ENCODE assay signal across 35 cellular contexts in genomic region chrX:41050359-41050758, GRCh38. TPM values are rescaled to one million over a fixed set of nuclear protein-coding genes. Genes with fewer than 3 reads are reported as not detected.
A peak's percentile ranks its signal among the peaks of the same experiment; 100 is the strongest.
DNase-seq lines count a peak whose midpoint lies in the region; ATAC-seq, FAIRE-seq and TF ChIP-seq lines count a peak whose summit lies in the region.
"Had no signal": no experiment of that assay in that cellular context is flagged by ENCODE, and none has a peak within 500 bp of the region (broad histone marks: within the 10 kb centered on the region; RNA-seq: fewer than 3 reads in every experiment).

No MANE protein-coding gene starts in this region.

- DNase-seq in right lobe of liver (no peak), HepG2 (ENCODE audit: low spot score) (no peak), GM18507 (ENCODE audit: extremely low spot score, insufficient read length, low read depth) (no peak), KG1 (lab: John Stamatoyannopoulos, UW) (no peak)
- DNase-seq: 8988T; ACHN; AML-193; BE2C; C1 segment of cervical spinal cord; Caco-2; Calu3; CD4-positive, alpha-beta memory T cell; CD4-positive, alpha-beta T cell; CD4-positive, CD25-positive, alpha-beta regulatory T cell; CD8-positive, alpha-beta memory T cell; CD8-positive, alpha-beta T cell; COR-L47; DMS 273 treated with DMSO at 0.1 percent for 48 hours; DMS153; DMS53; DMS79; DMS79 treated with DMSO at 0.1 percent for 48 hours; DND-41; EL had no signal

- ATAC-seq in right lobe of liver (no peak), HepG2 (no peak), GM18907 (IDR thresholded peaks at IDR 0.05; ENCODE audit: unreplicated experiment) (no peak), HG03159 (IDR thresholded peaks at IDR 0.05; ENCODE audit: unreplicated experiment) (no peak)
- ATAC-seq: A549; CD8-positive, alpha-beta T cell had no signal

- no peak overlapping the region for H2AFZ ChIP-seq in HepG2 (ENCODE audit: low read length)

- in situ Hi-C loops in HepG2 (cut with HindIII; ENCODE audit: extremely low pct_ligation_motif_present, low pct_unique_long_range_greater_than_20kb) = no loop called here

- H3K27ac ChIP-seq in right lobe of liver (peak overlapping the region in 2 of 3 donors; percentile 49 to 76), HepG2 (ENCODE audit: extremely low read length, insufficient read depth, low read length) (no peak overlapping the region), HEK293 (ENCODE audit: extremely low read depth, low read depth, low read length) (no peak overlapping the region)
- H3K27ac ChIP-seq: 22Rv1; A549; BLaER1; BLaER1 treated with 17β-estradiol and CSF1 and Interleukin-3, amounts not matched to agents 10 nM and 100 nM; C4-2B had no signal

- FAIRE-seq in HepG2 (lab: Jason Lieb, UNC) (no peak), GM18507 (lab: Jason Lieb, UNC) (peak; percentile 18), colon (lab: Jason Lieb, UNC) (peak; percentile 38)
- FAIRE-seq: A204.1, A549, D721Med had no signal

- no peaks in the 10 kb centered on the region for H3K36me3 ChIP-seq in right lobe of liver
- H3K36me3 ChIP-seq in HepG2 (replicated peaks in 1 of 2; ENCODE audit: control insufficient read depth in 1 of 2, insufficient read depth in 2 of 2, low read length in 2 of 2) = no peaks in the 10 kb centered on the region
- H3K36me3 ChIP-seq in HEK293 (ENCODE audit: control insufficient read depth in 2 of 2, insufficient read depth in 1 of 2, low read length in 2 of 2) = no peaks in the 10 kb centered on the region
- H3K36me3 ChIP-seq: BE2C; BLaER1; BLaER1 treated with 17β-estradiol and CSF1 and Interleukin-3, amounts not matched to agents 10 nM and 100 nM had no signal

- no peaks in the 10 kb centered on the region for H3K79me2 ChIP-seq in HepG2 (ENCODE audit: insufficient read depth, low read length)

- WGBS in right lobe of liver (ENCODE audit: insufficient coverage, low coverage, low lambda C conversion rate, missing lambda C conversion rate) = 92% methylated on average over 1 of the region's 1 CpG
- 94% methylated on average over 1 of the region's 1 CpG for WGBS in HepG2 (ENCODE audit: low lambda C conversion rate)

- H3K27me3 ChIP-seq in right lobe of liver (no peaks in the 10 kb centered on the region), HepG2 (ENCODE audit: control insufficient read depth in 1 of 2, insufficient read depth in 2 of 2, low read length in 2 of 2) (no peaks in the 10 kb centered on the region)
- H3K27me3 ChIP-seq: BE2C had no signal

- TF ChIP-seq EP300 in HepG2 (IDR thresholded peaks at IDR 0.05; ENCODE audit: low read depth in 2 of 2, low read length in 2 of 2) = no peak
- no peak for TF ChIP-seq EP300 in HepG2 (CRISPR knock-in tag; IDR thresholded peaks at IDR 0.05; ENCODE audit: borderline replicate concordance)

- POLR2A ChIA-PET in HepG2 (lab: Yijun Ruan, JAX) (no interaction called here), HEK293 (lab: Yijun Ruan, JAX) (no interaction called here)

- no peak for TF ChIP-seq CTCF in right lobe of liver (IDR thresholded peaks at IDR 0.05)
- TF ChIP-seq CTCF in HepG2 (CRISPR knock-in tag; IDR thresholded peaks at IDR 0.05) = no peak
- TF ChIP-seq CTCF in HEK293 (tag by site-specific recombination; IDR thresholded peaks at IDR 0.05) = no peak

- no peaks in the 10 kb centered on the region for H3K9me3 ChIP-seq in right lobe of liver
- H3K9me3 ChIP-seq in HepG2 (ENCODE audit: low read length) = no peaks in the 10 kb centered on the region
- H3K9me3 ChIP-seq in HEK293 (ENCODE audit: control insufficient read depth, insufficient read depth, low read depth, low read length) = no peaks in the 10 kb centered on the region
- H3K9me3 ChIP-seq: A549, BE2C, BLaER1, Caco-2 had no signal

- no peak overlapping the region for H3K4me3 ChIP-seq in right lobe of liver
- no peak overlapping the region for H3K4me3 ChIP-seq in HepG2 (replicated peaks in 1 of 3; ENCODE audit: insufficient read depth in 1 of 3, low read depth in 2 of 3, low read length in 3 of 3)
- no peak overlapping the region for H3K4me3 ChIP-seq in HEK293 (ENCODE audit: low read depth, low read length)
- H3K4me3 ChIP-seq: A549; BLaER1; BLaER1 treated with 17β-estradiol and CSF1 and Interleukin-3, amounts not matched to agents 10 nM and 100 nM had no signal

- intact Hi-C loops in right lobe of liver (cut with DNase I) = no loop called here
- intact Hi-C loops in HepG2 (cut with micrococcal nuclease; ENCODE audit: unreplicated experiment) = no loop called here

- H4K20me1 ChIP-seq in HepG2 (ENCODE audit: insufficient read depth, low read length) = no peaks in the 10 kb centered on the region

- no TSS peak for BruUV-seq in HepG2 (replicated peaks; lab: Mats Ljungman, UMichigan)

- CTCF ChIA-PET in HepG2 (lab: Yijun Ruan, JAX; ENCODE audit: low intra/inter-chr PET ratio, low total read pairs) (no interaction called here), HEK293 (lab: Yijun Ruan, JAX) (no interaction called here)

- no peak for TF ChIP-seq POLR2A in right lobe of liver (IDR thresholded peaks at IDR 0.05)
- no peak for TF ChIP-seq POLR2A in HepG2 (IDR thresholded peaks at IDR 0.05; ENCODE audit: insufficient read depth in 1 of 2, low read depth in 2 of 2, low read length in 2 of 2)

- H3K4me1 ChIP-seq in right lobe of liver = peaks cover 0 to 17% (median 7%) of the 10 kb centered on the region in 4 donors
- H3K4me1 ChIP-seq in HepG2 (ENCODE audit: insufficient read depth, low read length) = peaks cover 30% of the 10 kb centered on the region
- no peaks in the 10 kb centered on the region for H3K4me1 ChIP-seq in HEK293 (ENCODE audit: control insufficient read depth, insufficient read depth, low read length)
- H3K4me1 ChIP-seq: BE2C; BLaER1; BLaER1 treated with 17β-estradiol and CSF1 and Interleukin-3, amounts not matched to agents 10 nM and 100 nM had no signal

- no peak overlapping the region for H3K4me2 ChIP-seq in HepG2 (ENCODE audit: low read depth, low read length)
- H3K4me2 ChIP-seq: A549; BLaER1; BLaER1 treated with 17β-estradiol and CSF1 and Interleukin-3, amounts not matched to agents 10 nM and 100 nM had no signal

- TF ChIP-seq RAD21 in HepG2 (CRISPR knock-in tag; IDR thresholded peaks at IDR 0.05) = no peak

- H3K9ac ChIP-seq in HepG2 (ENCODE audit: insufficient read depth, low read depth, low read length) = no peak overlapping the region
- H3K9ac ChIP-seq: BLaER1; BLaER1 treated with 17β-estradiol and CSF1 and Interleukin-3, amounts not matched to agents 10 nM and 100 nM had no signal

TF ChIP-seq in HepG2, 621 proteins besides CTCF, POLR2A, EP300 and RAD21 (continues in another document):
- TF ChIP-seq KLF15 (CRISPR knock-in tag; IDR thresholded peaks at IDR 0.05; ENCODE audit: borderline replicate concordance) (no peak), GMEB2 (CRISPR knock-in tag; IDR thresholded peaks at IDR 0.05; ENCODE audit: low read depth) (no peak), MIER2 (CRISPR knock-in tag; IDR thresholded peaks at IDR 0.05) (no peak)

TF ChIP-seq in HEK293, 187 proteins besides CTCF, POLR2A, EP300 and RAD21:
- TF ChIP-seq ZNF837 (tag by site-specific recombination; IDR thresholded peaks at IDR 0.05) = no peak
- peak; percentile 82 for TF ChIP-seq SCRT2 (tag by site-specific recombination; IDR thresholded peaks at IDR 0.05)
- no peak for TF ChIP-seq ZBTB7A (tag by site-specific recombination; IDR thresholded peaks at IDR 0.05; ENCODE audit: low read depth)
- TF ChIP-seq SCRT1 (tag by site-specific recombination; IDR thresholded peaks at IDR 0.05; ENCODE audit: borderline replicate concordance) = peak; percentile 66; the same call in 1 of the 2 replicates
- no peak for TF ChIP-seq ZFP69B (tag by site-specific recombination; IDR thresholded peaks at IDR 0.05)

RNA-seq across cellular contexts. Expression of gene USP9X, which starts 34.9 kb away (rescaled TPM):
- 10 to 100 TPM; 53.5 to 76.2 (median 63.1) TPM for total RNA-seq in right lobe of liver
- total RNA-seq in HepG2 (2016; rRNA removed; fragmentation: Illumina TruSeq; extraction: Trizol) = 40.5 and 81.0 TPM in 2 replicates
- total RNA-seq in HepG2 (2016; cell fraction: cytosol; rRNA removed; fragmentation: Illumina TruSeq; extraction: Trizol; ENCODE audit: low read depth) = 3.8 and 4.7 TPM in 2 replicates
- total RNA-seq in HepG2 (2016; cell fraction: insoluble cytoplasmic fraction; rRNA removed; fragmentation: Illumina TruSeq; extraction: Trizol) = 39.4 and 75.2 TPM in 2 replicates
- 12.7 TPM in 2 replicates for total RNA-seq in HepG2 (2016; cell fraction: membrane; rRNA removed; fragmentation: Illumina TruSeq; extraction: Trizol)
- 41.9 and 52.3 TPM in 2 replicates for total RNA-seq in HepG2 (2016; cell fraction: nucleus; rRNA removed; fragmentation: Illumina TruSeq; extraction: Trizol)
- 20.7 and 22.2 TPM in 2 replicates for polyA plus RNA-seq in HepG2 (2011; rRNA removed)
- 9.5 and 16.8 TPM in 2 replicates for polyA plus RNA-seq in HepG2 (2011; cell fraction: cytosol; rRNA removed)
- 14.6 and 21.3 TPM in 2 replicates for polyA plus RNA-seq in HepG2 (2011; cell fraction: nucleus; rRNA removed)
- 24.5 and 29.6 TPM in 2 replicates for polyA plus RNA-seq in HepG2 (2012)
- 0.76 and 1.8 TPM in 2 replicates for polyA plus RNA-seq in HepG2 (2016; cell fraction: cytosol; fragmentation: Illumina TruSeq; extraction: Trizol; ENCODE audit: low read depth)
- polyA plus RNA-seq in HepG2 (2016; cell fraction: insoluble cytoplasmic fraction; fragmentation: Illumina TruSeq; extraction: Trizol; ENCODE audit: low read depth) = 29.7 and 29.8 TPM in 2 replicates
- polyA plus RNA-seq in HepG2 (2016; cell fraction: membrane; fragmentation: Illumina TruSeq; extraction: Trizol; ENCODE audit: low read depth) = 2.9 and 3.9 TPM in 2 replicates
- 26.5 and 29.5 TPM in 2 replicates for polyA plus RNA-seq in HepG2 (2016; cell fraction: nucleus; fragmentation: Illumina TruSeq; extraction: Trizol; ENCODE audit: insufficient read depth, low read depth)
- polyA minus RNA-seq in HepG2 (2011; rRNA and poly(A)+ RNA removed; ENCODE audit: low replicate concordance) = 180 and 267 TPM in 2 replicates
- 62.3 and 83.0 TPM in 2 replicates for polyA minus RNA-seq in HepG2 (2011; cell fraction: cytosol; rRNA and poly(A)+ RNA removed)
- 121 and 148 TPM in 2 replicates for polyA minus RNA-seq in HepG2 (2011; cell fraction: nucleus; rRNA and poly(A)+ RNA removed)

Comparison
In these comparisons a context has a peak if more than half of its experiments do, and no peak if none do; other contexts are left out.
1. H3K27ac ChIP-seq: peak in right lobe of liver (2 of 3); none in HepG2 (single experiment) and HEK293 (single experiment).